Comparison of ENCODE assay signal across 12 cellular contexts in the genomic region with DNA sequence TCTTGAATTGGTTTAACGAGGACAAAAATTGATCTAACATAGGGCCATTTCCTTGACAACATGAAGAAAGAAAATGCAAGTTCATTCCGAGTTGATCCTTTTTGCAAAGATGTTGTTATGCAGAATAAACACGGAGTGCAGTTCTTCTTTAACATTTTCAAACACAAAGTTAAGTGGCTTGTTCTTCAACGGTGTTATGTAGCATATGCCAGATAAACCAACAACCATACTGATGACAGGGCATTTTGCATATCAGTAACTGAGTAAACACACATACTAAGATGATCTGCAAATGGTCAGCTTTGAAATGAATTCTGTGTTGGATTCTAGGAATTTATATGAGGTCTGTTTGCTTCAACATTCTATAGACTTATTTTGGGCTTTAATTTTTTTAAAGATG.
DNase-seq lines count a peak whose midpoint lies in the region; ATAC-seq, FAIRE-seq and TF ChIP-seq lines count a peak whose summit lies in the region.
"Had no signal": no experiment of that assay in that cellular context is flagged by ENCODE, and none has a peak within 500 bp of the region (broad histone marks: within the 10 kb centered on the region; RNA-seq: fewer than 3 reads in every experiment).

No MANE protein-coding gene starts in this region.

- TF ChIP-seq POLR2A in A549 (IDR thresholded peaks at IDR 0.05; ENCODE audit: low read length), result no peak
- no peak for TF ChIP-seq POLR2A in erythroblast (IDR thresholded peaks at IDR 0.05; ENCODE audit: low read length)
- TF ChIP-seq POLR2A in H54 (IDR thresholded peaks at IDR 0.05; ENCODE audit: low read depth, low read length), result no peak

- no peak for TF ChIP-seq EP300 in A549 (IDR thresholded peaks at IDR 0.05)

- no peaks in the 10 kb centered on the region for H3K9me2 ChIP-seq in GM23338 (ENCODE audit: insufficient read depth)

- CTCF ChIA-PET in A549 (lab: Yijun Ruan, JAX), result no interaction called here

- TF ChIP-seq CTCF in A549 (IDR thresholded peaks at IDR 0.05), result no peak
- TF ChIP-seq CTCF in GM23338 (conservative IDR thresholded peaks at IDR 0.05; ENCODE audit: low read depth in 2 of 2), result no peak

- peaks cover 53% of the 10 kb centered on the region for H3K4me1 Mint-ChIP-seq in GM23338
- H3K4me1 Mint-ChIP-seq: CD14-positive monocyte, IgD-negative memory B cell had no signal

- H2AFZ ChIP-seq in GM23338, result no peak overlapping the region

- 31% methylated on average over 4 of the region's 4 CpGs for WGBS in A549 (ENCODE audit: missing lambda C conversion rate)

- peak overlapping the region; percentile 84 for H3K27ac Mint-ChIP-seq in GM23338
- H3K27ac Mint-ChIP-seq: CD14-positive monocyte; CD8-positive, alpha-beta T cell; IgD-negative memory B cell had no signal

- no peak overlapping the region for H3K4me3 Mint-ChIP-seq in GM23338
- H3K4me3 Mint-ChIP-seq: CD14-positive monocyte; CD8-positive, alpha-beta T cell; IgD-negative memory B cell had no signal

- no peaks in the 10 kb centered on the region for H3K36me3 Mint-ChIP-seq in GM23338 (ENCODE audit: low read depth)
- H3K36me3 Mint-ChIP-seq: CD14-positive monocyte; CD8-positive, alpha-beta T cell; IgD-negative memory B cell had no signal

- no peak overlapping the region for H3K4me3 ChIP-seq in A549
- no peak overlapping the region for H3K4me3 ChIP-seq in GM23338

- ATAC-seq in A549 (no peak), GM23338 (no peak), HG02623 (IDR thresholded peaks at IDR 0.05; ENCODE audit: unreplicated experiment) (no peak)
- ATAC-seq: CD8-positive, alpha-beta T cell had no signal

- no peaks in the 10 kb centered on the region for H3K27me3 Mint-ChIP-seq in GM23338 (ENCODE audit: insufficient read depth, low read depth, poor library complexity)
- H3K27me3 Mint-ChIP-seq: IgD-negative memory B cell had no signal

- no peaks in the 10 kb centered on the region for H3K4me1 ChIP-seq in A549
- peaks cover 45% of the 10 kb centered on the region for H3K4me1 ChIP-seq in GM23338 (ENCODE audit: insufficient read depth)

- H3K9me3 Mint-ChIP-seq in GM23338, result no peaks in the 10 kb centered on the region
- H3K9me3 Mint-ChIP-seq: CD8-positive, alpha-beta T cell; IgD-negative memory B cell had no signal

- H3K27me3 ChIP-seq in GM23338 (ENCODE audit: insufficient read depth), result no peaks in the 10 kb centered on the region

- no peaks in the 10 kb centered on the region for H3K36me3 ChIP-seq in GM23338 (ENCODE audit: insufficient read depth)

- no peaks in the 10 kb centered on the region for H4K20me1 ChIP-seq in GM23338 (replicated peaks; ENCODE audit: insufficient read depth)

- H3K9me3 ChIP-seq in A549, result no peaks in the 10 kb centered on the region

- POLR2A ChIA-PET in A549 (lab: Yijun Ruan, JAX), result no interaction called here

- H3K4me2 ChIP-seq in A549 (no peak overlapping the region), GM23338 (peak overlapping the region; percentile 18; the same call in 1 of the 2 replicates)

- H3K27ac ChIP-seq in A549 (no peak overlapping the region), GM23338 (ENCODE audit: low read depth) (no peak overlapping the region)

- H3F3A ChIP-seq in GM23338 (replicated peaks; ENCODE audit: low read depth), result no peaks in the 10 kb centered on the region

- no peaks in the 10 kb centered on the region for H3K79me2 ChIP-seq in GM23338 (replicated peaks; ENCODE audit: insufficient read depth)

- DNase-seq in A549 (ENCODE audit: low read depth in 1 of 2, low spot score in 1 of 2), result no peak
- DNase-seq in GM23338 (ENCODE audit: low spot score), result no peak
- peak; percentile 92 for DNase-seq in OCI-M1 (lab: John Stamatoyannopoulos, UW)
- DNase-seq in erythroblast (lab: John Stamatoyannopoulos, UW), result peak; percentile 44 to 52
- DNase-seq in DMS 273 treated with DMSO at 0.1 percent for 48 hours (lab: John Stamatoyannopoulos, UW), result no peak
- DNase-seq in H54 (ENCODE audit: insufficient read length, low spot score), result no peak
- DNase-seq: CD8-positive, alpha-beta T cell; COR-L47 had no signal

- FAIRE-seq in A549 (lab: Jason Lieb, UNC), result no peak
- no peak for FAIRE-seq in H54 (lab: Jason Lieb, UNC)
- FAIRE-seq: D721Med had no signal

- no peak for TF ChIP-seq RAD21 in A549 (conservative IDR thresholded peaks at IDR 0.05 in 1 of 2, IDR thresholded peaks at IDR 0.05 in 1 of 2)

TF ChIP-seq in A549, 52 proteins besides CTCF, POLR2A, EP300 and RAD21:
- TF ChIP-seq RARB (CRISPR knock-in tag; IDR thresholded peaks at IDR 0.05) (no peak), ZNF302 (CRISPR knock-in tag; IDR thresholded peaks at IDR 0.05) (no peak), HOXB5 (CRISPR knock-in tag; IDR thresholded peaks at IDR 0.05) (no peak), MAFK (IDR thresholded peaks at IDR 0.05; ENCODE audit: partially characterized antibody) (peak; percentile 33), POLR2AphosphoS2 (conservative IDR thresholded peaks at IDR 0.05; ENCODE audit: low read length) (no peak), CHD4 (IDR thresholded peaks at IDR 0.05; ENCODE audit: borderline replicate concordance) (no peak)
- TF ChIP-seq, protein P1, sequence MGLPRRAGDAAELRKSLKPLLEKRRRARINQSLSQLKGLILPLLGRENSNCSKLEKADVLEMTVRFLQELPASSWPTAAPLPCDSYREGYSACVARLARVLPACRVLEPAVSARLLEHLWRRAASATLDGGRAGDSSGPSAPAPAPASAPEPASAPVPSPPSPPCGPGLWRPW (IDR thresholded peaks at IDR 0.05), result no peak

TF ChIP-seq in GM23338, 12 proteins besides CTCF, POLR2A, EP300 and RAD21 (continues in another document):
- TF ChIP-seq EZH2 (IDR thresholded peaks at IDR 0.05; ENCODE audit: low read depth, unreplicated experiment) (no peak), EZH2phosphoT487 (IDR thresholded peaks at IDR 0.05; ENCODE audit: unreplicated experiment) (no peak), NANOG (IDR thresholded peaks at IDR 0.05; ENCODE audit: borderline replicate concordance) (no peak), STAT1 (IDR thresholded peaks at IDR 0.05; ENCODE audit: unreplicated experiment) (no peak), JUNB (IDR thresholded peaks at IDR 0.05; ENCODE audit: unreplicated experiment) (no peak), POLR2AphosphoS5 (IDR thresholded peaks at IDR 0.05; ENCODE audit: low read depth) (no peak), ZNF114 (CRISPR knock-in tag; IDR thresholded peaks at IDR 0.05) (no peak), CREB1 (CRISPR knock-in tag; IDR thresholded peaks at IDR 0.05; ENCODE audit: low read depth) (no peak)
- TF ChIP-seq, protein P2, sequence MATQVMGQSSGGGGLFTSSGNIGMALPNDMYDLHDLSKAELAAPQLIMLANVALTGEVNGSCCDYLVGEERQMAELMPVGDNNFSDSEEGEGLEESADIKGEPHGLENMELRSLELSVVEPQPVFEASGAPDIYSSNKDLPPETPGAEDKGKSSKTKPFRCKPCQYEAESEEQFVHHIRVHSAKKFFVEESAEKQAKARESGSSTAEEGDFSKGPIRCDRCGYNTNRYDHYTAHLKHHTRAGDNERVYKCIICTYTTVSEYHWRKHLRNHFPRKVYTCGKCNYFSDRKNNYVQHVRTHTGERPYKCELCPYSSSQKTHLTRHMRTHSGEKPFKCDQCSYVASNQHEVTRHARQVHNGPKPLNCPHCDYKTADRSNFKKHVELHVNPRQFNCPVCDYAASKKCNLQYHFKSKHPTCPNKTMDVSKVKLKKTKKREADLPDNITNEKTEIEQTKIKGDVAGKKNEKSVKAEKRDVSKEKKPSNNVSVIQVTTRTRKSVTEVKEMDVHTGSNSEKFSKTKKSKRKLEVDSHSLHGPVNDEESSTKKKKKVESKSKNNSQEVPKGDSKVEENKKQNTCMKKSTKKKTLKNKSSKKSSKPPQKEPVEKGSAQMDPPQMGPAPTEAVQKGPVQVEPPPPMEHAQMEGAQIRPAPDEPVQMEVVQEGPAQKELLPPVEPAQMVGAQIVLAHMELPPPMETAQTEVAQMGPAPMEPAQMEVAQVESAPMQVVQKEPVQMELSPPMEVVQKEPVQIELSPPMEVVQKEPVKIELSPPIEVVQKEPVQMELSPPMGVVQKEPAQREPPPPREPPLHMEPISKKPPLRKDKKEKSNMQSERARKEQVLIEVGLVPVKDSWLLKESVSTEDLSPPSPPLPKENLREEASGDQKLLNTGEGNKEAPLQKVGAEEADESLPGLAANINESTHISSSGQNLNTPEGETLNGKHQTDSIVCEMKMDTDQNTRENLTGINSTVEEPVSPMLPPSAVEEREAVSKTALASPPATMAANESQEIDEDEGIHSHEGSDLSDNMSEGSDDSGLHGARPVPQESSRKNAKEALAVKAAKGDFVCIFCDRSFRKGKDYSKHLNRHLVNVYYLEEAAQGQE (IDR thresholded peaks at IDR 0.05; ENCODE audit: unreplicated experiment), result no peak
- TF ChIP-seq, protein P3, sequence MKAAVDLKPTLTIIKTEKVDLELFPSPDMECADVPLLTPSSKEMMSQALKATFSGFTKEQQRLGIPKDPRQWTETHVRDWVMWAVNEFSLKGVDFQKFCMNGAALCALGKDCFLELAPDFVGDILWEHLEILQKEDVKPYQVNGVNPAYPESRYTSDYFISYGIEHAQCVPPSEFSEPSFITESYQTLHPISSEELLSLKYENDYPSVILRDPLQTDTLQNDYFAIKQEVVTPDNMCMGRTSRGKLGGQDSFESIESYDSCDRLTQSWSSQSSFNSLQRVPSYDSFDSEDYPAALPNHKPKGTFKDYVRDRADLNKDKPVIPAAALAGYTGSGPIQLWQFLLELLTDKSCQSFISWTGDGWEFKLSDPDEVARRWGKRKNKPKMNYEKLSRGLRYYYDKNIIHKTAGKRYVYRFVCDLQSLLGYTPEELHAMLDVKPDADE (IDR thresholded peaks at IDR 0.05), result no peak

Comparison
In these comparisons a context has a peak if more than half of its experiments do, and no peak if none do; other contexts are left out.
1. DNase-seq: peak in OCI-M1 (single experiment) and erythroblast (2 of 2); none in A549 (0 of 2), GM23338 (single experiment), DMS 273 treated with DMSO at 0.1 percent for 48 hours (single experiment) and H54 (single experiment).